ENCODE assay signal across 9 cellular contexts in the genomic region with DNA sequence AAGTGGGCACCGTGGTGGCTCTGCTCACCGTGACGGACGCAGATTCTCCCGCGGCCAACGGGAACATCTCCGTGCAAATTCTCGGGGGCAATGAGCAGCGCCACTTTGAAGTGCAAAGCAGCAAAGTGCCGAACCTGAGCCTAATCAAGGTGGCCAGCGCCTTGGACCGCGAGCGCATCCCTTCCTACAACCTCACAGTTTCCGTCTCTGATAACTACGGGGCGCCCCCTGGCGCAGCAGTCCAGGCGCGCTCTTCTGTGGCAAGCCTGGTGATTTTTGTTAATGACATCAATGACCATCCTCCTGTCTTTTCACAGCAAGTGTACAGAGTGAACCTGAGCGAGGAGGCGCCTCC.
DNase-seq lines count a peak whose midpoint lies in the region; ATAC-seq lines count a peak whose summit lies in the region.
"Had no signal": no experiment of that assay in that cellular context is flagged by ENCODE, and none has a peak within 500 bp of the region (broad histone marks: within the 10 kb centered on the region; RNA-seq: fewer than 3 reads in every experiment).

No MANE protein-coding gene starts in this region.

- H3K9me3 ChIP-seq in iPS-15b (ENCODE audit: control insufficient read depth, insufficient read depth, low read length), result no peaks in the 10 kb centered on the region

- no peak for ATAC-seq in HG03460 (IDR thresholded peaks at IDR 0.05; ENCODE audit: unreplicated experiment)

- no peak overlapping the region for H3K27ac Mint-ChIP-seq in T-helper 2 cell treated with Interferon-gamma antibody and Interleukin-4, amounts not matched to agents 5 μg/mL and 100 μg/mL, for 36 hours
- H3K27ac Mint-ChIP-seq: CD4-positive, CD25-positive, alpha-beta regulatory T cell had no signal

- H3K4me3 Mint-ChIP-seq in T-helper 2 cell treated with Interferon-gamma antibody and Interleukin-4, amounts not matched to agents 5 μg/mL and 100 μg/mL, for 36 hours, result peak overlapping the region; percentile 24

- H3K27me3 Mint-ChIP-seq in T-helper 2 cell treated with Interferon-gamma antibody and Interleukin-4, amounts not matched to agents 5 μg/mL and 100 μg/mL, for 36 hours (ENCODE audit: low read depth), result peaks cover 50% of the 10 kb centered on the region

- no peaks in the 10 kb centered on the region for H3K9me3 Mint-ChIP-seq in T-helper 2 cell treated with Interferon-gamma antibody and Interleukin-4, amounts not matched to agents 5 μg/mL and 100 μg/mL, for 36 hours

- no peak overlapping the region for H3K9ac ChIP-seq in iPS-15b (ENCODE audit: low read depth, low read length)

- peaks cover 12% of the 10 kb centered on the region for H3K4me1 ChIP-seq in iPS-15b (ENCODE audit: control insufficient read depth, insufficient read depth, low read length)

- no peaks in the 10 kb centered on the region for H3K36me3 Mint-ChIP-seq in T-helper 2 cell treated with Interferon-gamma antibody and Interleukin-4, amounts not matched to agents 5 μg/mL and 100 μg/mL, for 36 hours (ENCODE audit: low read depth)
- H3K36me3 Mint-ChIP-seq: CD4-positive, CD25-positive, alpha-beta regulatory T cell had no signal

- peaks cover 31% of the 10 kb centered on the region for H3K27me3 ChIP-seq in iPS-15b (ENCODE audit: control insufficient read depth, insufficient read depth, low read length)

- H3K4me3 ChIP-seq in iPS-15b (ENCODE audit: low read depth, low read length) (peak overlapping the region; percentile 88), skeletal muscle cell (ENCODE audit: low read depth, low read length) (peak overlapping the region; percentile 95)

- H3K4me1 Mint-ChIP-seq in T-helper 2 cell treated with Interferon-gamma antibody and Interleukin-4, amounts not matched to agents 5 μg/mL and 100 μg/mL, for 36 hours (ENCODE audit: low read depth), result peaks cover 22% of the 10 kb centered on the region

- H3K36me3 ChIP-seq in iPS-15b (ENCODE audit: control insufficient read depth, insufficient read depth, low read length), result no peaks in the 10 kb centered on the region

- DNase-seq in T-helper 2 cell treated with Interferon-gamma antibody and Interleukin-4, amounts not matched to agents 5 μg/mL and 100 μg/mL, for 36 hours (ENCODE audit: low spot score), result no peak
- DNase-seq in T-helper 2 cell (no peak), amygdala (lab: John Stamatoyannopoulos, UW) (peak in 38 of 56 donors; percentile 3 to 72 (median 42)), skeletal muscle cell (ENCODE audit: low read depth) (no peak), SIG-M5 (lab: John Stamatoyannopoulos, UW) (no peak)
- DNase-seq in activated CD4-positive, alpha-beta T cell treated with anti-CD3 and anti-CD28 coated beads, Interleukin-2, amount 50 U/mL, for 1 hour, result no peak
- DNase-seq: CD4-positive, CD25-positive, alpha-beta regulatory T cell had no signal

Comparison
In these comparisons a context has a peak if more than half of its experiments do, and no peak if none do; other contexts are left out.
1. DNase-seq: peak in amygdala (38 of 56); none in T-helper 2 cell treated with Interferon-gamma antibody and Interleukin-4, amounts not matched to agents 5 μg/mL and 100 μg/mL, for 36 hours (single experiment), T-helper 2 cell (0 of 5), skeletal muscle cell (single experiment), SIG-M5 (single experiment) and activated CD4-positive, alpha-beta T cell treated with anti-CD3 and anti-CD28 coated beads, Interleukin-2, amount 50 U/mL, for 1 hour (single experiment).